13 cellular contexts compared by ENCODE assay signal in the genomic region with DNA sequence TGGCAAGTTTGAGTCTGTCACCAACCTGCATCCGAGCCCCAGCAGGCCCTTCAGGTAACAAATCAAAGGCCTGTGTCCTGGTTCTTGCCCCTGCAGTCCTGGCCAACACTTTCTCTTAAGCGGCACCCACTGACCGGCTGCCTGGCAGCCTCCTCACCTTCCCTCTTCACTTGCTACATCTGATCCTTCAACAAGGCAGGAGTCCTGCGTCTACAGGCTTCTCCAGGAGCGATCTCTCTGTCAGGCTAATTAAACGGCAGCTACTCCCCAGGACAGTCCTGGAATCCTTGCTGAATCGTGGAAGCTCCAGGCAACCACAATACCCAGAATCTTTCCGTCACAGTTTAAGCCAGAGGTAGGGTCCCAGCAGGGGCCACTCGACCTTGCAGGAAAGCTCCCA.
"Had no signal": no experiment of that assay in that cellular context is flagged by ENCODE, and none has a peak within 500 bp of the region (broad histone marks: within the 10 kb centered on the region; RNA-seq: fewer than 3 reads in every experiment).

No MANE protein-coding gene starts in this region.

- H3K27me3 ChIP-seq: cardiac muscle cell, colonic mucosa, hepatocyte, sigmoid colon, vagina had no signal

- H3K9me3 ChIP-seq: colonic mucosa, psoas muscle, sigmoid colon, vagina had no signal

- H3K9me3 Mint-ChIP-seq: activated T-cell treated with anti-CD3 and anti-CD28 coated beads, Interleukin-2, amount 50 U/mL, for 4 hours; natural killer cell; T-helper 1 cell treated with Interleukin-12 subunit alpha and Interleukin-12 subunit beta and Interleukin-4 antibody, amounts not matched to agents 30 μg/mL and 1 μg/mL, for 36 hours had no signal

- H3K4me1 Mint-ChIP-seq: natural killer cell had no signal

- DNase-seq: activated gamma-delta T cell treated with Interleukin-2 at 50 U/mL for 16 hours; activated T-cell treated with anti-CD3 and anti-CD28 coated beads, Interleukin-2, amount 50 U/mL, for 4 hours; aorta; effector CD4-positive, alpha-beta T cell; natural killer cell; sigmoid colon had no signal

- H3K27ac Mint-ChIP-seq: natural killer cell; T-helper 1 cell treated with Interleukin-12 subunit alpha and Interleukin-12 subunit beta and Interleukin-4 antibody, amounts not matched to agents 30 μg/mL and 1 μg/mL, for 36 hours had no signal

- H3K4me1 ChIP-seq: colonic mucosa, psoas muscle had no signal

- H3K4me3 Mint-ChIP-seq: activated T-cell treated with anti-CD3 and anti-CD28 coated beads, Interleukin-2, amount 50 U/mL, for 4 hours; natural killer cell; T-helper 1 cell treated with Interleukin-12 subunit alpha and Interleukin-12 subunit beta and Interleukin-4 antibody, amounts not matched to agents 30 μg/mL and 1 μg/mL, for 36 hours had no signal

- H3K4me2 ChIP-seq: hepatocyte had no signal

- H3K27ac ChIP-seq: cardiac muscle cell, colonic mucosa, hepatocyte, psoas muscle, vagina had no signal

- H3K36me3 ChIP-seq: cardiac muscle cell, colonic mucosa, sigmoid colon, vagina had no signal

- H2AFZ ChIP-seq: hepatocyte had no signal

- ATAC-seq: activated T-cell treated with anti-CD3 and anti-CD28 coated beads, Interleukin-2, amount 50 U/mL, for 4 hours; natural killer cell; SK-N-SH treated with all-trans-retinoic acid at 6 μM for 48 hours had no signal

- H3K36me3 Mint-ChIP-seq: natural killer cell had no signal

- H3K4me3 ChIP-seq: cardiac muscle cell, colonic mucosa, hepatocyte, psoas muscle, sigmoid colon, vagina had no signal
